Comparison of ENCODE assay signal across 1 cellular context in the genomic region with DNA sequence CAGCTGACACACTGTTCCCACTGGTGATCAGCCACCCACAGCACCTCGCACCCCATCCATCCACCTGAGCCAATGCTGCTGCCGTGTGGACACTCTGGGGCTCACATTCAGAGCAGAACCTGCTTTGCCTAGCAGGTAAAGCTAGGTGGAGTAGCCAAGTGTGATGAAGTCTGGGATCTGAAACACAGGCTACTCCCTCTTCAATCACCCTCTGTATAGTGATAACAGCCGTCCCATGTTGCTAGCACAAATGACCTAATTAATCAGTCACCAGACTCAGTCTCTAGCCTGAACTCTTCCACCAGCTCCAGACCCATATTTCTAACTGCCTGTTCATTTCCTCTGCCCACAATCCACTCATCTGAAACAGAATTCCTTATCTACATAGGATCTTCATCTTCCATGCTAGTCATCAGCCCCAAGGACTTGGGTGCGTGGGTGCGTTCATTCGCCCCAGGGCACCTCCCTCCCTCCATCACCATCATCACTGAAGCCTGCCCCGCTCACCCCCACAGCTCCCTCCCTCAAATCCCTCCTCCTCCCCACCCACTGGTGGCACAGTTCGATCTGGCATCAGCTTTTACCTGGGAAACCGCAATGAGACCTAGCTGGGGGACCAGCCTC.
TF ChIP-seq lines count a peak whose summit lies in the region.

No MANE protein-coding gene starts in this region.

TF ChIP-seq in liver, 16 proteins besides CTCF, POLR2A, EP300 and RAD21 (continued from another document):
- TF ChIP-seq ZBTB33 (IDR thresholded peaks at IDR 0.05) (no peak), GABPA (IDR thresholded peaks at IDR 0.05 in 1 of 2, conservative IDR thresholded peaks at IDR 0.05 in 1 of 2) (no peak), REST (IDR thresholded peaks at IDR 0.05) (no peak), HNF4G (IDR thresholded peaks at IDR 0.05) (no peak), EGR1 (IDR thresholded peaks at IDR 0.05; ENCODE audit: low read depth in 2 of 2) (no peak), FOXA1 (IDR thresholded peaks at IDR 0.05) (no peak), HNF4A (conservative IDR thresholded peaks at IDR 0.05) (no peak), RXRA (IDR thresholded peaks at IDR 0.05) (no peak)
